Comparison of ENCODE assay signal across 11 cellular contexts in genomic region chr16:70646260-70647241, GRCh38. TPM values are rescaled to one million over a fixed set of nuclear protein-coding genes. Genes with fewer than 3 reads are reported as not detected.
DNase-seq lines count a peak whose midpoint lies in the region; ATAC-seq and TF ChIP-seq lines count a peak whose summit lies in the region.
"Had no signal": no experiment of that assay in that cellular context is flagged by ENCODE, and none has a peak within 500 bp of the region (broad histone marks: within the 10 kb centered on the region; RNA-seq: fewer than 3 reads in every experiment).

Gene IL34, plus strand, starts transcription at chr16:70646559. Its CDS starts 389 bp downstream, at chr16:70646948.

- no peak within 1 kb of the TSS for H2BK15ac ChIP-seq in mesenchymal stem cell (ENCODE audit: low read depth, poor library complexity, severe bottlenecking)

- H3K4me2 ChIP-seq in mesenchymal stem cell (ENCODE audit: low read length, poor library complexity, severe bottlenecking) = no peak within 1 kb of the TSS

- H3K23ac ChIP-seq in mesenchymal stem cell (ENCODE audit: low read length in 2 of 2) = no peak within 1 kb of the TSS

- no peak within 1 kb of the TSS for H3K4ac ChIP-seq in mesenchymal stem cell (ENCODE audit: low read depth in 1 of 2, low read length in 2 of 2)

- H3K27me3 ChIP-seq in mesenchymal stem cell (ENCODE audit: control insufficient read depth in 1 of 2, insufficient read depth in 1 of 2, low read length in 2 of 2) = no peaks in the 10 kb centered on the region
- no peaks in the 10 kb centered on the region for H3K27me3 ChIP-seq in tibial nerve

- 86% methylated on average over 39 of the region's 39 CpGs for WGBS in mesenchymal stem cell
- 61 to 72% methylated on average over 25 to 29 of the region's 39 CpGs for WGBS in tibial nerve, 2 donors

- no peak within 1 kb of the TSS for H3K4me3 ChIP-seq in mesenchymal stem cell (ENCODE audit: insufficient read depth in 1 of 2, low read depth in 1 of 2, low read length in 2 of 2)
- no peak within 1 kb of the TSS for H3K4me3 ChIP-seq in tibial nerve
- H3K4me3 ChIP-seq: prostate gland, SK-N-MC had no signal

- no peak within 1 kb of the TSS for H4K8ac ChIP-seq in mesenchymal stem cell (ENCODE audit: low read length)

- H4K91ac ChIP-seq in mesenchymal stem cell (ENCODE audit: low read length) = peak within 1 kb of the TSS; percentile 70

- H3K9me3 ChIP-seq in mesenchymal stem cell (ENCODE audit: control insufficient read depth, low read length) = no peaks in the 10 kb centered on the region
- H3K9me3 ChIP-seq in tibial nerve = no peaks in the 10 kb centered on the region
- H3K9me3 ChIP-seq: prostate gland had no signal

- H3K27ac ChIP-seq in mesenchymal stem cell (ENCODE audit: low read length, poor library complexity, severe bottlenecking) = no peak within 1 kb of the TSS
- H3K27ac ChIP-seq in tibial nerve = peak within 1 kb of the TSS in 3 of 4 donors; percentile 37 to 85 (median 81)
- H3K27ac ChIP-seq: prostate gland, SK-N-MC had no signal

- no peak within 1 kb of the TSS for H2AK5ac ChIP-seq in mesenchymal stem cell (ENCODE audit: low read length, severe bottlenecking)

- no peaks in the 10 kb centered on the region for H3K36me3 ChIP-seq in mesenchymal stem cell (ENCODE audit: control insufficient read depth in 1 of 2, insufficient read depth in 2 of 2, low read depth in 1 of 2, low read length in 2 of 2)
- H3K36me3 ChIP-seq in tibial nerve = peaks cover 0 to 21% (median 0%) of the 10 kb centered on the region in 3 donors
- H3K36me3 ChIP-seq: prostate gland had no signal

- H3K9ac ChIP-seq in mesenchymal stem cell (ENCODE audit: low read length) = no peak within 1 kb of the TSS

- DNase-seq in NCI-H2107 treated with DMSO at 0.1 percent for 48 hours (lab: John Stamatoyannopoulos, UW; ENCODE audit: unreplicated experiment) (peak; percentile 20), NCI-H2107 (lab: John Stamatoyannopoulos, UW) (no peak), brain pericyte (ENCODE audit: low read depth, low spot score) (peak; percentile 69), mesenchymal stem cell (no peak), tibial nerve (ENCODE audit: low spot score in 2 of 2) (no peak), amniotic stem cell (lab: John Stamatoyannopoulos, UW) (no peak)

- H3K18ac ChIP-seq in mesenchymal stem cell (ENCODE audit: low read depth in 1 of 2, low read length in 2 of 2) = no peak within 1 kb of the TSS

- H3K14ac ChIP-seq in mesenchymal stem cell (ENCODE audit: low read length in 2 of 2) = peak within 1 kb of the TSS in 1 of 2 experiments; percentile 44

- H2AFZ ChIP-seq in mesenchymal stem cell (ENCODE audit: low read depth, low read length) = no peak within 1 kb of the TSS

- no peak within 1 kb of the TSS for H2BK120ac ChIP-seq in mesenchymal stem cell (ENCODE audit: low read depth, low read length)

- no peak for TF ChIP-seq EP300 in tibial nerve (IDR thresholded peaks at IDR 0.05)

- H3K4me1 ChIP-seq in mesenchymal stem cell (ENCODE audit: control insufficient read depth, insufficient read depth, low read depth, low read length) (peaks cover 8% of the 10 kb centered on the region), tibial nerve (peaks cover 0 to 55% (median 8%) of the 10 kb centered on the region in 4 donors)
- H3K4me1 ChIP-seq: prostate gland had no signal

- ATAC-seq in GM18505 (IDR thresholded peaks at IDR 0.05; ENCODE audit: unreplicated experiment) = no peak
- ATAC-seq in HG03460 (IDR thresholded peaks at IDR 0.05; ENCODE audit: unreplicated experiment) = no peak

- TF ChIP-seq POLR2A in tibial nerve (IDR thresholded peaks at IDR 0.05) (no peak), GM18505 (IDR thresholded peaks at IDR 0.05; ENCODE audit: borderline replicate concordance, extremely low read depth, insufficient read depth, insufficient read length) (no peak)

- no peaks in the 10 kb centered on the region for H3K79me1 ChIP-seq in mesenchymal stem cell (replicated peaks; ENCODE audit: low read length, poor library complexity, severe bottlenecking)

- H2BK5ac ChIP-seq in mesenchymal stem cell (ENCODE audit: low read depth, low read length, poor library complexity, severe bottlenecking) = no peak within 1 kb of the TSS

- no peak for TF ChIP-seq CTCF in tibial nerve (IDR thresholded peaks at IDR 0.05)

- H2BK12ac ChIP-seq in mesenchymal stem cell (ENCODE audit: low read length in 2 of 2) = no peak within 1 kb of the TSS

RNA-seq across cellular contexts. Expression of gene IL34, which starts in this region (rescaled TPM):
- 0.15 TPM for polyA plus RNA-seq in mesenchymal stem cell (2013, experiment 1 of 2)
- polyA plus RNA-seq in mesenchymal stem cell (2013, experiment 2 of 2) = 0.11 TPM
- total RNA-seq in tibial nerve = 10 to 100 TPM; 49.6 to 89.4 (median 60.9) TPM
- total RNA-seq: activated CD8-positive, alpha-beta memory T cell treated with anti-CD3 and anti-CD28 coated beads for 36 hours had no signal

Comparison
In these comparisons a context has a peak if more than half of its experiments do, and no peak if none do; other contexts are left out.
1. DNase-seq: peak in NCI-H2107 treated with DMSO at 0.1 percent for 48 hours (single experiment) and brain pericyte (single experiment); none in NCI-H2107 (single experiment), mesenchymal stem cell (single experiment), tibial nerve (0 of 2) and amniotic stem cell (single experiment).